Comparison of ENCODE assay signal across 1 cellular context in the genomic region with DNA sequence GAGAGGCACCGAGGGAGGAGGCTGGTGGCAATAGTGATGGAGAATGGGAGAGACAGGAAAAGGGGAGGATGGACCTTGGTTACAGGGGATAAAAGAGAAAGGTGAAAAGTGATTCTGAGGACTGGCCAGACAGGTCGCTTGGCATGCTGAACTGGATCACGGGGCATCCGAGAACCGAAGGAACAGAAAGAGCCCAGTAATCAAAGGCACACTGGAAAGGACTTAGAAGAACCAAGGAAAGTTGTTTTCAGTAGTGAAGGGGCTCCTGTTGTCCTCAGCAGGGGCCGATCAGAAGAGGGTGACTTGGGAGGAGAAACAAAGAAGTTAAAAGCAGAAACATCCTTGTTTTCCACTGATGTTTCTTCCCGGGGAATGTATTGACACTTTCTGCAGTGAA.
TF ChIP-seq lines count a peak whose summit lies in the region.

No MANE protein-coding gene starts in this region.

TF ChIP-seq in H1, 55 proteins besides CTCF, POLR2A, EP300 and RAD21:
- TF ChIP-seq TBP (IDR thresholded peaks at IDR 0.05; ENCODE audit: low read depth, low read length), result no peak
- TF ChIP-seq KDM4A (IDR thresholded peaks at IDR 0.05; ENCODE audit: low read depth, low read length, severe bottlenecking), result no peak
- TF ChIP-seq BRCA1 (IDR thresholded peaks at IDR 0.05; ENCODE audit: low read depth, low read length), result no peak
- TF ChIP-seq SIRT6 (IDR thresholded peaks at IDR 0.05; ENCODE audit: low read length), result no peak
- no peak for TF ChIP-seq KDM5A (IDR thresholded peaks at IDR 0.05; ENCODE audit: low read length)
- TF ChIP-seq, protein P1, sequence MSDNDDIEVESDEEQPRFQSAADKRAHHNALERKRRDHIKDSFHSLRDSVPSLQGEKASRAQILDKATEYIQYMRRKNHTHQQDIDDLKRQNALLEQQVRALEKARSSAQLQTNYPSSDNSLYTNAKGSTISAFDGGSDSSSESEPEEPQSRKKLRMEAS (IDR thresholded peaks at IDR 0.05), result no peak
- TF ChIP-seq PHF8 (conservative IDR thresholded peaks at IDR 0.05; ENCODE audit: low read depth, low read length), result no peak
- no peak for TF ChIP-seq BCL11A (IDR thresholded peaks at IDR 0.05; ENCODE audit: low read depth in 2 of 2, low read length in 2 of 2)
- no peak for TF ChIP-seq SP2 (IDR thresholded peaks at IDR 0.05; ENCODE audit: low read length)
- TF ChIP-seq ATF3 (IDR thresholded peaks at IDR 0.05; ENCODE audit: insufficient read depth, low read depth, low read length), result no peak
- TF ChIP-seq SP4 (IDR thresholded peaks at IDR 0.05; ENCODE audit: low read length), result no peak
- no peak for TF ChIP-seq E2F6 (IDR thresholded peaks at IDR 0.05)
- no peak for TF ChIP-seq NANOG (IDR thresholded peaks at IDR 0.05; ENCODE audit: insufficient read depth, low read depth, low read length, poor library complexity, severe bottlenecking)
- TF ChIP-seq SUZ12 (IDR thresholded peaks at IDR 0.05; ENCODE audit: low read length), result no peak
- no peak for TF ChIP-seq HDAC2 (IDR thresholded peaks at IDR 0.05; ENCODE audit: borderline replicate concordance in 1 of 2, low read depth in 2 of 2, low read length in 2 of 2)
- no peak for TF ChIP-seq MAFK (IDR thresholded peaks at IDR 0.05; ENCODE audit: low read depth, low read length)
- TF ChIP-seq TAF1 (IDR thresholded peaks at IDR 0.05; ENCODE audit: low read depth, low read length), result no peak
- no peak for TF ChIP-seq JUN (IDR thresholded peaks at IDR 0.05; ENCODE audit: low read depth, low read length)
